Comparison of ENCODE assay signal across 26 cellular contexts in the genomic region with DNA sequence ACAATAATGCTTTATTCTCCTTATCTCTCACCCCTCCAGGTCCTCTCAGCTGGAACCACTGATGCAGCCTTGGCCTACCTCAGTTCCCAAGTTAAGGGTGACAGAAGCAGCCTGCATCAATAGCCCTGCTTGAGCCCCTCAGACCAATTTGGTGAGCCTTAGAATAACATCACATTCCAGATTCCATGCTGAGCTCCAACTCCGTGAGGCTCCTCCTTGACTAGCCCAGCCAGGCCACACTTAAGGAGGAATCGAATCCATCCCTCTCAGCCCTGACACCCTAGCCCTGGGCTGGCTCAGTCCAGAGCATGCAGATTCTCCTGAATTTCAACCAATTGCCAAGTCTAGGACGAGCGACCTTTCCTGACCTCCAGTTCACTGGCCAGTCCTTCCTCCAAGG.
"Had no signal": no experiment of that assay in that cellular context is flagged by ENCODE, and none has a peak within 500 bp of the region (broad histone marks: within the 10 kb centered on the region; RNA-seq: fewer than 3 reads in every experiment).

No MANE protein-coding gene starts in this region.

- H3K36me3 Mint-ChIP-seq: activated naive CD8-positive, alpha-beta T cell; natural killer cell treated with Interleukin-12 subunit alpha and Interleukin-12 subunit beta and Interleukin-15 and Interleukin-18, amount 100 ng/mL, for 72 hours had no signal

- H3K27ac Mint-ChIP-seq: activated CD4-positive, alpha-beta T cell treated with anti-CD3 and anti-CD28 coated beads for 36 hours; activated naive CD8-positive, alpha-beta T cell; effector memory CD8-positive, alpha-beta T cell; natural killer cell treated with Interleukin-12 subunit alpha and Interleukin-12 subunit beta and Interleukin-15 and Interleukin-18, amount 100 ng/mL, for 72 hours; progenitor cell of endocrine pancreas; stimulated activated naive CD8-positive, alpha-beta T cell treated with anti-CD3 and anti-CD28 coated beads, Interleukin-15, amount 100 ng/mL, for 72 hours; T-helper 2 cell treated with Interferon-gamma antibody and Interleukin-4, amounts not matched to agents 5 μg/mL and 100 μg/mL, for 36 hours had no signal

- H3K27me3 Mint-ChIP-seq: progenitor cell of endocrine pancreas had no signal

- H3K9me3 Mint-ChIP-seq: effector memory CD8-positive, alpha-beta T cell; natural killer cell treated with Interleukin-12 subunit alpha and Interleukin-12 subunit beta and Interleukin-15 and Interleukin-18, amount 100 ng/mL, for 72 hours; stimulated activated naive CD8-positive, alpha-beta T cell treated with anti-CD3 and anti-CD28 coated beads, Interleukin-15, amount 100 ng/mL, for 72 hours; T-helper 2 cell treated with Interferon-gamma antibody and Interleukin-4, amounts not matched to agents 5 μg/mL and 100 μg/mL, for 36 hours had no signal

- H3K4me1 ChIP-seq: body of pancreas, left ventricle myocardium inferior, right lobe of liver, upper lobe of left lung had no signal

- DNase-seq: activated CD4-positive, alpha-beta T cell treated with anti-CD3 and anti-CD28 coated beads for 36 hours; activated CD4-positive, alpha-beta T cell treated with anti-CD3 and anti-CD28 coated beads, Interleukin-2, amount 50 U/mL, for 4 hours; activated CD4-positive, CD25-positive, alpha-beta regulatory T cell; activated effector memory CD4-positive, alpha-beta T cell treated with Interleukin-2 at 50 U/mL for 16 hours; activated naive CD4-positive, alpha-beta T cell treated with Interleukin-2 at 50 U/mL for 16 hours; activated T-cell treated with anti-CD3 and anti-CD28 coated beads for 4 hours; body of pancreas; cortex of kidney; effector memory CD8-positive, alpha-beta T cell; hippocampal formation; kidney glomerular epithelial cell; left ventricle myocardium inferior; mucosa of descending colon; ovary; right lobe of liver; stimulated activated CD4-positive, alpha-beta T cell treated with anti-CD3 and anti-CD28 coated beads, Interleukin-12 subunit alpha, Interleukin-12 subunit beta, amount 100 ng/mL, for 4 hours; stimulated activated CD4-positive, alpha-beta T cell treated with anti-CD3 and anti-CD28 coated beads, Interleukin-4, amount 100 ng/mL, for 1 hour; stimulated activated naive CD8-positive, alpha-beta T cell treated with anti-CD3 and anti-CD28 coated beads, Interleukin-15, amount 100 ng/mL, for 72 hours; substantia nigra; upper lobe of left lung had no signal

- H3K9me3 ChIP-seq: body of pancreas, left ventricle myocardium inferior, mucosa of descending colon, ovary, right lobe of liver, upper lobe of left lung had no signal

- H3K4me3 Mint-ChIP-seq: activated CD4-positive, alpha-beta T cell treated with anti-CD3 and anti-CD28 coated beads for 36 hours; activated naive CD8-positive, alpha-beta T cell; effector memory CD8-positive, alpha-beta T cell; natural killer cell treated with Interleukin-12 subunit alpha and Interleukin-12 subunit beta and Interleukin-15 and Interleukin-18, amount 100 ng/mL, for 72 hours; stimulated activated naive CD8-positive, alpha-beta T cell treated with anti-CD3 and anti-CD28 coated beads, Interleukin-15, amount 100 ng/mL, for 72 hours; T-helper 2 cell treated with Interferon-gamma antibody and Interleukin-4, amounts not matched to agents 5 μg/mL and 100 μg/mL, for 36 hours had no signal

- H3K4me3 ChIP-seq: body of pancreas, left ventricle myocardium inferior, lung, mucosa of descending colon, ovary, right lobe of liver, upper lobe of left lung had no signal

- FAIRE-seq: endothelial cell of umbilical vein had no signal

- H3K27ac ChIP-seq: body of pancreas, left ventricle myocardium inferior, ovary, right lobe of liver, upper lobe of left lung had no signal

- H3K4me1 Mint-ChIP-seq: activated CD4-positive, alpha-beta T cell treated with anti-CD3 and anti-CD28 coated beads for 36 hours; stimulated activated naive CD8-positive, alpha-beta T cell treated with anti-CD3 and anti-CD28 coated beads, Interleukin-15, amount 100 ng/mL, for 72 hours had no signal

- H3K36me3 ChIP-seq: left ventricle myocardium inferior, ovary, right lobe of liver, upper lobe of left lung had no signal

- ATAC-seq: activated CD4-positive, alpha-beta T cell treated with anti-CD3 and anti-CD28 coated beads for 36 hours; body of pancreas; effector memory CD8-positive, alpha-beta T cell; mucosa of descending colon; natural killer cell treated with Interleukin-12 subunit alpha and Interleukin-12 subunit beta and Interleukin-15 and Interleukin-18, amount 100 ng/mL, for 72 hours; right lobe of liver; stimulated activated naive CD8-positive, alpha-beta T cell treated with anti-CD3 and anti-CD28 coated beads, Interleukin-15, amount 100 ng/mL, for 72 hours had no signal

- H3K27me3 ChIP-seq: body of pancreas, ovary, right lobe of liver, upper lobe of left lung had no signal
